9 cellular contexts compared by ENCODE assay signal in the genomic region with DNA sequence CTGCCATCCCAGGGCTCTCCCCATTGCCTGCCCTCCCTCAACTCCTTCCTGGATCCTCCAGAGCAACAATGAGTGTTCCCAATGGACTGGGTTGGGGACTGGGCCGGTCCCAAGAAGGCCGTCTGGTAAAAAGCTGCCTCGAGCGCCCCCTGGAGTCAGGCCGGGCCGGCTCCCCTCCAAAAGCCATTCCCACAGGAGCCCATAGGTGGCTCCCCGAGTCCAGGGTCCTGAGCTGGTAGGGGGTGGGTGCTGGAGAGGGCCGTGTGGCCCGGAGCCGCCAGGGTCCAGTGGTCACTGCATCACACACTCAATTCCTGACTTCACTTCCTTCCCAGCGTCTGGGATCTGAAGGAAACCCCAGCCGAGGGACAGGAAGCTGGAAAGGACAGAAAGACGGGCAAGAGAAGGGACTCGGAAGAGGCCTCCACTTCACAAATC. TPM values are rescaled to one million over a fixed set of nuclear protein-coding genes. Genes with fewer than 3 reads are reported as not detected.
A peak's percentile ranks its signal among the peaks of the same experiment; 100 is the strongest.
DNase-seq lines count a peak whose midpoint lies in the region; ATAC-seq, FAIRE-seq and TF ChIP-seq lines count a peak whose summit lies in the region.
"Had no signal": no experiment of that assay in that cellular context is flagged by ENCODE, and none has a peak within 500 bp of the region (broad histone marks: within the 10 kb centered on the region; RNA-seq: fewer than 3 reads in every experiment).

No MANE protein-coding gene starts in this region.

- no peaks in the 10 kb centered on the region for H3K27me3 Mint-ChIP-seq in Caco-2 (ENCODE audit: insufficient read depth, unreplicated experiment)
- peaks cover under 1% of the 10 kb centered on the region for H3K27me3 Mint-ChIP-seq in neural progenitor cell (ENCODE audit: insufficient read depth, low read depth)
- no peaks in the 10 kb centered on the region for H3K27me3 Mint-ChIP-seq in stimulated activated naive CD8-positive, alpha-beta T cell treated with anti-CD3 and anti-CD28 coated beads, Interleukin-15, Interleukin-2, amounts not matched to agents 100 ng/mL and 50 ng/mL, for 24 hours

- no peaks in the 10 kb centered on the region for H3K9me3 ChIP-seq in Caco-2
- H3K9me3 ChIP-seq in neural progenitor cell (ENCODE audit: low read depth): no peaks in the 10 kb centered on the region

- H3K4me2 ChIP-seq in neural progenitor cell: no peak overlapping the region

- H3K4me3 ChIP-seq in Caco-2 (ENCODE audit: low read depth, low read length) (no peak overlapping the region), neural progenitor cell (no peak overlapping the region)

- TF ChIP-seq CTCF in Caco-2 (IDR thresholded peaks at IDR 0.05; ENCODE audit: insufficient read depth in 1 of 2, low read depth in 1 of 2, low read length in 1 of 2, severe bottlenecking in 1 of 2, unreplicated experiment in 1 of 2): peak; percentile 75 to 89
- TF ChIP-seq CTCF in neural progenitor cell (IDR thresholded peaks at IDR 0.05): peak; percentile 99

- ATAC-seq in HG02798 (IDR thresholded peaks at IDR 0.05; ENCODE audit: poor library complexity, unreplicated experiment) (peak; percentile 69), GM18861 (IDR thresholded peaks at IDR 0.05; ENCODE audit: unreplicated experiment) (no peak)

- CTCF ChIA-PET in Caco-2 (lab: Charles Lee): interaction anchor here (0.6 to 2.0 kb wide), 15 partner anchors 9 to 183 kb away, joined by 3 to 8 read pairs (median 3); a partner anchor contains a TSS

- no peak overlapping the region for H3K4me3 Mint-ChIP-seq in Caco-2 (ENCODE audit: unreplicated experiment)
- no peak overlapping the region for H3K4me3 Mint-ChIP-seq in neural progenitor cell
- H3K4me3 Mint-ChIP-seq in stimulated activated naive CD8-positive, alpha-beta T cell treated with anti-CD3 and anti-CD28 coated beads, Interleukin-15, Interleukin-2, amounts not matched to agents 100 ng/mL and 50 ng/mL, for 24 hours: no peak overlapping the region

- H3K4me1 Mint-ChIP-seq in Caco-2 (ENCODE audit: low read depth, unreplicated experiment) (peaks cover 7% of the 10 kb centered on the region), neural progenitor cell (peaks cover 9% of the 10 kb centered on the region)
- H3K4me1 Mint-ChIP-seq in stimulated activated naive CD8-positive, alpha-beta T cell treated with anti-CD3 and anti-CD28 coated beads, Interleukin-15, Interleukin-2, amounts not matched to agents 100 ng/mL and 50 ng/mL, for 24 hours (ENCODE audit: low read depth): peaks cover 28% of the 10 kb centered on the region

- intact Hi-C loops in Caco-2 (cut with micrococcal nuclease; ENCODE audit: unreplicated experiment): loop anchor here (5.0 kb wide), 1 partner anchor 99 kb away; no protein-coding TSS in a partner anchor

- no peaks in the 10 kb centered on the region for H3K36me3 ChIP-seq in Caco-2 (ENCODE audit: control insufficient read depth, insufficient read depth, low read length)
- no peaks in the 10 kb centered on the region for H3K36me3 ChIP-seq in neural progenitor cell

- H3K9me3 Mint-ChIP-seq in Caco-2 (ENCODE audit: unreplicated experiment) (no peaks in the 10 kb centered on the region), neural progenitor cell (no peaks in the 10 kb centered on the region)
- H3K9me3 Mint-ChIP-seq in stimulated activated naive CD8-positive, alpha-beta T cell treated with anti-CD3 and anti-CD28 coated beads, Interleukin-15, Interleukin-2, amounts not matched to agents 100 ng/mL and 50 ng/mL, for 24 hours: no peaks in the 10 kb centered on the region

- peak; percentile 59 for FAIRE-seq in RCC 7860 (lab: Jason Lieb, UNC)

- no peaks in the 10 kb centered on the region for H3F3A ChIP-seq in neural progenitor cell (ENCODE audit: low read depth)

- no TSS peak for BruUV-seq in Caco-2 (replicated peaks; lab: Mats Ljungman, UMichigan)

- no peak overlapping the region for H3K9ac ChIP-seq in neural progenitor cell

- POLR2A ChIA-PET in Caco-2 (lab: Charles Lee): interaction anchor here (0.6 kb wide), 1 partner anchor 140 kb away, joined by 3 read pairs; no protein-coding TSS in a partner anchor

- peaks cover 27% of the 10 kb centered on the region for H3K36me3 Mint-ChIP-seq in Caco-2 (ENCODE audit: insufficient read depth, unreplicated experiment)
- no peaks in the 10 kb centered on the region for H3K36me3 Mint-ChIP-seq in neural progenitor cell
- peaks cover 43% of the 10 kb centered on the region for H3K36me3 Mint-ChIP-seq in stimulated activated naive CD8-positive, alpha-beta T cell treated with anti-CD3 and anti-CD28 coated beads, Interleukin-15, Interleukin-2, amounts not matched to agents 100 ng/mL and 50 ng/mL, for 24 hours (ENCODE audit: low read depth)

- H3K27ac ChIP-seq in neural progenitor cell: no peak overlapping the region

- no peaks in the 10 kb centered on the region for H3K27me3 ChIP-seq in Caco-2 (replicated peaks; ENCODE audit: control insufficient read depth, insufficient read depth, low read length)
- no peaks in the 10 kb centered on the region for H3K27me3 ChIP-seq in neural progenitor cell

- H2AFZ ChIP-seq in neural progenitor cell (replicated peaks): peak overlapping the region; percentile 59

- H4K20me1 ChIP-seq in neural progenitor cell (ENCODE audit: low read depth): no peaks in the 10 kb centered on the region

- no peaks in the 10 kb centered on the region for H3K4me1 ChIP-seq in Caco-2
- peaks cover under 1% of the 10 kb centered on the region for H3K4me1 ChIP-seq in neural progenitor cell

- DNase-seq in Caco-2: peak; percentile 66 to 79
- DNase-seq in RCC 7860 (ENCODE audit: low spot score): peak; percentile 85
- peak; percentile 61 for DNase-seq in activated T-helper 1 cell treated with Interleukin-2 at 50 U/mL for 16 hours (ENCODE audit: low read depth)
- DNase-seq in fibroblast of peridontal ligament (ENCODE audit: extremely low read depth): peak; percentile 65
- DNase-seq in neural progenitor cell (ENCODE audit: low spot score): peak; percentile 90

- H3K79me2 ChIP-seq in neural progenitor cell (ENCODE audit: low read depth): no peaks in the 10 kb centered on the region

- no peak overlapping the region for H3K27ac Mint-ChIP-seq in Caco-2 (ENCODE audit: unreplicated experiment)
- H3K27ac Mint-ChIP-seq in neural progenitor cell: no peak overlapping the region
- H3K27ac Mint-ChIP-seq in stimulated activated naive CD8-positive, alpha-beta T cell treated with anti-CD3 and anti-CD28 coated beads, Interleukin-15, Interleukin-2, amounts not matched to agents 100 ng/mL and 50 ng/mL, for 24 hours: peak overlapping the region; percentile 58

RNA-seq across cellular contexts. Expression of a gene that starts 10.7 kb away (rescaled TPM):
- total RNA-seq in Caco-2 (2022) (15.3 and 18.0 TPM in 2 replicates), neural progenitor cell (ENCODE audit: low replicate concordance) (21.8 and 39.9 TPM in 2 replicates)

RNA-seq across cellular contexts. Expression of a gene that starts 43.4 kb away (rescaled TPM):
- total RNA-seq in Caco-2 (2022) (18.7 and 23.7 TPM in 2 replicates), neural progenitor cell (ENCODE audit: low replicate concordance) (0.65 and 1.5 TPM in 2 replicates)

RNA-seq across cellular contexts. Expression of a gene that starts 53.6 kb away (rescaled TPM):
- not detected in 2 replicates for total RNA-seq in Caco-2 (2022)
- total RNA-seq in neural progenitor cell (ENCODE audit: low replicate concordance): not detected in 2 replicates
- total RNA-seq: T-helper 2 cell treated with Interferon-gamma antibody and Interleukin-4, amounts not matched to agents 100 ng/mL and 5 ng/mL, for 36 hours had no signal
